In the genomic region with DNA sequence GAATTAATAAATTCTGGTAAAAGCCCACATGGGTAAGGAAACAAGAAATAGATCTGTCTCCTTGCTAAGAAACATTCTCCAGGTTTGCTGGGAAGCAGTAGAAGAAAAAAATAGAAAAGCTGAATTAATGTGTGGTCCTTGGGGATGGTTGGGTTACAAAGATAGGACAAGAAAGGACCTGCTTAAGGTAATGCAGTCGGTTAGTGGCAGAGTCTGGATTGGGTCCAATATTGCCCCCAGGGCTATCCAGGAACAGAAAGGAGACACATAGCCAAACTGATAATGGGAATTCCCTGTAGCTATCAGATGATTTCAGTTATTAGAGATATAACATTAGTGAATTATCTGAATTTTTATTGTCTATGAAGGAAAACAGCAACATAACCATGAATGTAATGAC, we compare ENCODE assay signal across 30 cellular contexts.
"Had no signal": no experiment of that assay in that cellular context is flagged by ENCODE, and none has a peak within 500 bp of the region (broad histone marks: within the 10 kb centered on the region; RNA-seq: fewer than 3 reads in every experiment).

No MANE protein-coding gene starts in this region.

- H3K9ac ChIP-seq: SK-N-SH had no signal

- H3K27ac Mint-ChIP-seq: activated CD4-positive, alpha-beta T cell treated with anti-CD3 and anti-CD28 coated beads, Interleukin-2, amount 10 ng/mL, durations not matched to agents 24 days and 14 days; activated CD8-positive, alpha-beta T cell treated with anti-CD3 and anti-CD28 coated beads for 36 hours; activated naive CD8-positive, alpha-beta T cell treated with anti-CD3 and anti-CD28 coated beads for 36 hours; activated T-cell treated with anti-CD3 and anti-CD28 coated beads, Interleukin-2, amount 50 U/mL, for 72 hours; activated T-helper 17 cell treated with anti-CD3 and anti-CD28 coated beads, Interleukin-2, amount 50 U/mL, for 72 hours; T-helper 1 cell treated with Interleukin-12 subunit alpha and Interleukin-12 subunit beta and Interleukin-4 antibody, amounts not matched to agents 30 μg/mL and 1 μg/mL, for 36 hours; T-helper 2 cell treated with Interferon-gamma antibody and Interleukin-4, amounts not matched to agents 5 μg/mL and 100 μg/mL, for 36 hours had no signal

- H3K36me3 ChIP-seq: brain microvascular endothelial cell, SJSA1 had no signal

- H3K27ac ChIP-seq: brain microvascular endothelial cell, SJSA1 had no signal

- DNase-seq: activated CD4-positive, alpha-beta T cell treated with anti-CD3 and anti-CD28 coated beads, Interleukin-2, amount 10 ng/mL, durations not matched to agents 24 days and 14 days; activated CD4-positive, alpha-beta T cell treated with anti-CD3 and anti-CD28 coated beads, Interleukin-2, amount 50 U/mL, for 4 hours; activated CD8-positive, alpha-beta T cell treated with anti-CD3 and anti-CD28 coated beads for 36 hours; activated effector memory CD4-positive, alpha-beta T cell treated with anti-CD3 and anti-CD28 coated beads, Interleukin-2, amount 50 U/mL, for 16 hours; activated naive CD4-positive, alpha-beta T cell; activated naive CD4-positive, alpha-beta T cell treated with anti-CD3 and anti-CD28 coated beads, Interleukin-2, amount 50 U/mL, for 16 hours; activated naive CD8-positive, alpha-beta T cell treated with anti-CD3 and anti-CD28 coated beads for 36 hours; activated T-cell treated with anti-CD3 and anti-CD28 coated beads, Interleukin-2, amount 50 U/mL, for 1 hour; activated T-cell treated with anti-CD3 and anti-CD28 coated beads, Interleukin-2, amount 50 U/mL, for 72 hours; amniotic stem cell; aorta; brain microvascular endothelial cell; central memory CD4-positive, alpha-beta T cell; NCI-H1092 treated with DMSO at 0.1 percent for 48 hours; NCI-H1417 treated with DMSO at 0.1 percent for 48 hours; NCI-H187 treated with DMSO at 0.1 percent for 48 hours; NCI-H2081; NCI-H345; NCI-H510A; NCI-H526; NCI-H774; RPMI8226; SHP77 treated with DMSO at 0.1 percent for 48 hours; SK-N-SH had no signal

- H3K9me3 ChIP-seq: SJSA1, SK-N-SH had no signal

- H3K4me3 Mint-ChIP-seq: activated CD4-positive, alpha-beta T cell treated with anti-CD3 and anti-CD28 coated beads, Interleukin-2, amount 10 ng/mL, durations not matched to agents 24 days and 14 days; activated CD8-positive, alpha-beta T cell treated with anti-CD3 and anti-CD28 coated beads for 36 hours; activated naive CD8-positive, alpha-beta T cell treated with anti-CD3 and anti-CD28 coated beads for 36 hours; activated T-cell treated with anti-CD3 and anti-CD28 coated beads, Interleukin-2, amount 50 U/mL, for 72 hours; activated T-helper 17 cell treated with anti-CD3 and anti-CD28 coated beads, Interleukin-2, amount 50 U/mL, for 72 hours; T-helper 1 cell treated with Interleukin-12 subunit alpha and Interleukin-12 subunit beta and Interleukin-4 antibody, amounts not matched to agents 30 μg/mL and 1 μg/mL, for 36 hours; T-helper 2 cell treated with Interferon-gamma antibody and Interleukin-4, amounts not matched to agents 5 μg/mL and 100 μg/mL, for 36 hours had no signal

- H3K4me3 ChIP-seq: SJSA1 had no signal

- H3K4me1 Mint-ChIP-seq: activated CD4-positive, alpha-beta T cell treated with anti-CD3 and anti-CD28 coated beads, Interleukin-2, amount 10 ng/mL, durations not matched to agents 24 days and 14 days; activated naive CD8-positive, alpha-beta T cell treated with anti-CD3 and anti-CD28 coated beads for 36 hours; activated T-helper 17 cell treated with anti-CD3 and anti-CD28 coated beads, Interleukin-2, amount 50 U/mL, for 72 hours had no signal

- H3K4me1 ChIP-seq: SJSA1 had no signal

- ATAC-seq: activated CD8-positive, alpha-beta T cell treated with anti-CD3 and anti-CD28 coated beads for 36 hours; activated T-cell treated with anti-CD3 and anti-CD28 coated beads, Interleukin-2, amount 50 U/mL, for 72 hours; activated T-helper 17 cell treated with anti-CD3 and anti-CD28 coated beads, Interleukin-2, amount 50 U/mL, for 72 hours; Panc1 had no signal

- H3K36me3 Mint-ChIP-seq: activated naive CD8-positive, alpha-beta T cell treated with anti-CD3 and anti-CD28 coated beads for 36 hours had no signal

- H3K9me3 Mint-ChIP-seq: activated CD4-positive, alpha-beta T cell treated with anti-CD3 and anti-CD28 coated beads, Interleukin-2, amount 10 ng/mL, durations not matched to agents 24 days and 14 days had no signal

- FAIRE-seq: TTC549 had no signal

- H3K27me3 ChIP-seq: brain microvascular endothelial cell, SJSA1 had no signal

- H3K4me2 ChIP-seq: SK-N-SH had no signal
